In the genomic region with DNA sequence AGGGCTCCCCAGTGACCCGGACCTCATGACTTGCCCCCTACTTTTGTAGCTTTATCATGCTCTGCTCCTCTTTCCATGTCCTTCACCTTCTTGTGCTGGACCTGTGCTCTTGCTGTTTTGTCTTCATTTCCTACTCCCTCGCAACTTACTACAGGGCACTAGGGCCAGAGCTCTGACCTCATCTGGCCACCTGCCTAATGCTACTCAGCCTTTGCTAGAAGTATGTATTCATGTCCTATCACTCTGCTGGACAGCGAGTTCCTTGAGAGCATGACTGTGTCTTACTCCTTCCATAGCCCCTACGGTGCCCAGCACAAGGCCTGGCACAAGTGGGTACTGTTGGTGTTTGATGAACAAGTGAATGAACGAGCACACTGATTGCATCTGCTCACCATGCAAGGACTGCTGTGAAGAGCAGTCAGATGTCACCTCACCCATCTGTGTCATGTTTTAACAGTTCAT, we compare ENCODE assay signal across 8 cellular contexts. TPM values are rescaled to one million over a fixed set of nuclear protein-coding genes. Genes with fewer than 3 reads are reported as not detected.
DNase-seq lines count a peak whose midpoint lies in the region; ATAC-seq lines count a peak whose summit lies in the region.

No MANE protein-coding gene starts in this region.

- no peaks in the 10 kb centered on the region for H3K9me3 ChIP-seq in right cardiac atrium (ENCODE audit: control insufficient read depth, low read length)
- no peaks in the 10 kb centered on the region for H3K9me3 ChIP-seq in subcutaneous abdominal adipose tissue (ENCODE audit: control insufficient read depth in 5 of 5, low read length in 5 of 5)

- H3K9ac ChIP-seq in subcutaneous abdominal adipose tissue (ENCODE audit: low read length in 5 of 5): peak overlapping the region in 4 of 5 donors; percentile 69 to 96 (median 81)

- H3K27ac ChIP-seq in right cardiac atrium (ENCODE audit: low read length): peak overlapping the region; percentile 13
- no peak overlapping the region for H3K27ac ChIP-seq in subcutaneous abdominal adipose tissue (ENCODE audit: low read depth, low read length)

- peak overlapping the region; percentile 84 for H3K4me3 Mint-ChIP-seq in activated T-cell treated with anti-CD3 and anti-CD28 coated beads, Interleukin-2, amount 50 U/mL, for 24 hours
- H3K4me3 Mint-ChIP-seq in activated T-helper 17 cell treated with anti-CD3 and anti-CD28 coated beads, Interleukin-2, amount 50 U/mL, for 72 hours: peak overlapping the region; percentile 97

- H3K27ac Mint-ChIP-seq in activated T-cell treated with anti-CD3 and anti-CD28 coated beads, Interleukin-2, amount 50 U/mL, for 24 hours: peak overlapping the region; percentile 86
- H3K27ac Mint-ChIP-seq in activated T-helper 17 cell treated with anti-CD3 and anti-CD28 coated beads, Interleukin-2, amount 50 U/mL, for 72 hours: peak overlapping the region; percentile 96

- H3K4me1 Mint-ChIP-seq in activated T-cell treated with anti-CD3 and anti-CD28 coated beads, Interleukin-2, amount 50 U/mL, for 24 hours (ENCODE audit: low read depth): peaks cover 33% of the 10 kb centered on the region
- H3K4me1 Mint-ChIP-seq in activated T-helper 17 cell treated with anti-CD3 and anti-CD28 coated beads, Interleukin-2, amount 50 U/mL, for 72 hours: peaks cover 23% of the 10 kb centered on the region

- no peak for DNase-seq in activated T-cell treated with anti-CD3 and anti-CD28 coated beads, Interleukin-2, amount 50 U/mL, for 24 hours
- no peak for DNase-seq in activated T-cell treated with anti-CD3 and anti-CD28 coated beads for 4 hours
- DNase-seq in right cardiac atrium: peak in 2 of 3 donors; percentile 66 to 76
- no peak for DNase-seq in NCI-H446 (lab: John Stamatoyannopoulos, UW)
- no peak for DNase-seq in SIG-M5 (lab: John Stamatoyannopoulos, UW)

- no peaks in the 10 kb centered on the region for H3K9me3 Mint-ChIP-seq in activated T-cell treated with anti-CD3 and anti-CD28 coated beads, Interleukin-2, amount 50 U/mL, for 24 hours
- H3K9me3 Mint-ChIP-seq in activated T-helper 17 cell treated with anti-CD3 and anti-CD28 coated beads, Interleukin-2, amount 50 U/mL, for 72 hours: no peaks in the 10 kb centered on the region

- peaks cover 14% of the 10 kb centered on the region for H3K4me1 ChIP-seq in right cardiac atrium (ENCODE audit: control insufficient read depth, insufficient read depth, low read length)
- H3K4me1 ChIP-seq in subcutaneous abdominal adipose tissue (ENCODE audit: control insufficient read depth in 5 of 5, insufficient read depth in 5 of 5, low read length in 5 of 5): peaks cover 9 to 45% (median 36%) of the 10 kb centered on the region in 5 donors

- WGBS in right cardiac atrium: 43% methylated on average over 5 of the region's 5 CpGs

- ATAC-seq in activated T-helper 17 cell treated with anti-CD3 and anti-CD28 coated beads, Interleukin-2, amount 50 U/mL, for 72 hours (replicated peaks): no peak
- peak in 1 of 2 donors; percentile 12 for ATAC-seq in right cardiac atrium
- no peak for ATAC-seq in GM18519 (IDR thresholded peaks at IDR 0.05; ENCODE audit: low FRiP score, unreplicated experiment)

- intact Hi-C loops in right cardiac atrium (cut with DNase I): no loop called here

- H3K4me3 ChIP-seq in right cardiac atrium (ENCODE audit: low read length) (no peak overlapping the region), subcutaneous abdominal adipose tissue (ENCODE audit: low read depth in 1 of 5, low read length in 5 of 5) (peak overlapping the region in 4 of 5 donors; percentile 79 to 94 (median 92))

- H3K27me3 Mint-ChIP-seq in activated T-cell treated with anti-CD3 and anti-CD28 coated beads, Interleukin-2, amount 50 U/mL, for 24 hours: no peaks in the 10 kb centered on the region
- no peaks in the 10 kb centered on the region for H3K27me3 Mint-ChIP-seq in activated T-helper 17 cell treated with anti-CD3 and anti-CD28 coated beads, Interleukin-2, amount 50 U/mL, for 72 hours

- no peaks in the 10 kb centered on the region for H3K27me3 ChIP-seq in right cardiac atrium (ENCODE audit: control insufficient read depth, insufficient read depth)
- H3K27me3 ChIP-seq in subcutaneous abdominal adipose tissue (ENCODE audit: control insufficient read depth in 5 of 5, insufficient read depth in 4 of 5, low read length in 5 of 5): no peaks in the 10 kb centered on the region

- peaks cover 0 to 19% (median 11%) of the 10 kb centered on the region in 5 donors for H3K36me3 ChIP-seq in subcutaneous abdominal adipose tissue (ENCODE audit: control insufficient read depth in 5 of 5, insufficient read depth in 5 of 5, low read length in 5 of 5)

- peaks cover 16% of the 10 kb centered on the region for H3K36me3 Mint-ChIP-seq in activated T-cell treated with anti-CD3 and anti-CD28 coated beads, Interleukin-2, amount 50 U/mL, for 24 hours (ENCODE audit: low read depth)
- H3K36me3 Mint-ChIP-seq in activated T-helper 17 cell treated with anti-CD3 and anti-CD28 coated beads, Interleukin-2, amount 50 U/mL, for 72 hours (ENCODE audit: low read depth): peaks cover 37% of the 10 kb centered on the region

RNA-seq across cellular contexts. Expression of gene MTFR1L, which starts 1.9 kb away (rescaled TPM):
- 10 to 100 TPM; 39.6 to 58.8 TPM for total RNA-seq in activated T-helper 17 cell treated with anti-CD3 and anti-CD28 coated beads, Interleukin-2, amount 50 U/mL, for 72 hours
- total RNA-seq in right cardiac atrium: 100 to 1,000 TPM; 125 to 195 (median 180) TPM
- 130 TPM for polyA plus RNA-seq in right cardiac atrium

RNA-seq across cellular contexts. Expression of gene SELENON, which starts 21.7 kb away (rescaled TPM):
- total RNA-seq in activated T-helper 17 cell treated with anti-CD3 and anti-CD28 coated beads, Interleukin-2, amount 50 U/mL, for 72 hours: 10 to 100 TPM; 10.2 to 13.2 TPM
- total RNA-seq in right cardiac atrium: 10 to 100 TPM; 34.7 to 48.2 (median 40.5) TPM
- 26.4 TPM for polyA plus RNA-seq in right cardiac atrium

RNA-seq across cellular contexts. Expression of gene AUNIP, which starts 37.6 kb away (rescaled TPM):
- total RNA-seq in activated T-helper 17 cell treated with anti-CD3 and anti-CD28 coated beads, Interleukin-2, amount 50 U/mL, for 72 hours: 1 to 10 TPM; 3.7 to 7.2 TPM
- under 1 TPM in 1 of 4 donors, not detected in 3; 0.34 TPM for total RNA-seq in right cardiac atrium
- polyA plus RNA-seq in right cardiac atrium: not detected

RNA-seq across cellular contexts. Expression of gene PAQR7, which starts 53.8 kb away (rescaled TPM):
- 1 to 10 TPM; 5.7 to 7.2 TPM for total RNA-seq in activated T-helper 17 cell treated with anti-CD3 and anti-CD28 coated beads, Interleukin-2, amount 50 U/mL, for 72 hours
- total RNA-seq in right cardiac atrium: 1 to 10 TPM; 2.5 to 3.1 (median 2.9) TPM
- polyA plus RNA-seq in right cardiac atrium: 1.5 TPM

Comparison
In these comparisons a context has a peak if more than half of its experiments do, and no peak if none do; other contexts are left out.
1. DNase-seq: peak in right cardiac atrium (2 of 3); none in activated T-cell treated with anti-CD3 and anti-CD28 coated beads, Interleukin-2, amount 50 U/mL, for 24 hours (single experiment), activated T-cell treated with anti-CD3 and anti-CD28 coated beads for 4 hours (single experiment), NCI-H446 (0 of 2) and SIG-M5 (single experiment).